In genomic region chr2:129893244-129893643, GRCh38 we compare ENCODE assay signal across 10 cellular contexts.
"Had no signal": no experiment of that assay in that cellular context is flagged by ENCODE, and none has a peak within 500 bp of the region (broad histone marks: within the 10 kb centered on the region; RNA-seq: fewer than 3 reads in every experiment).

No MANE protein-coding gene starts in this region.

- ATAC-seq: HCT116, HepG2 had no signal

- H3K36me3 Mint-ChIP-seq: IgD-negative memory B cell had no signal

- H3K27ac ChIP-seq: GM23248, HL-60 had no signal

- H3K4me1 ChIP-seq: HAP-1 had no signal

- H3K9me3 ChIP-seq: HAP-1 had no signal

- H3K27ac Mint-ChIP-seq: HFFc6, IgD-negative memory B cell had no signal

- H3K4me3 ChIP-seq: GM23248, HAP-1 had no signal

- DNase-seq: GM23248, GOT3, H7, HFFc6, KBM-7 had no signal

- H3K36me3 ChIP-seq: HAP-1 had no signal

- H3K9me3 Mint-ChIP-seq: HFFc6 had no signal

- H3K4me3 Mint-ChIP-seq: HFFc6, IgD-negative memory B cell had no signal
